In the genomic region with DNA sequence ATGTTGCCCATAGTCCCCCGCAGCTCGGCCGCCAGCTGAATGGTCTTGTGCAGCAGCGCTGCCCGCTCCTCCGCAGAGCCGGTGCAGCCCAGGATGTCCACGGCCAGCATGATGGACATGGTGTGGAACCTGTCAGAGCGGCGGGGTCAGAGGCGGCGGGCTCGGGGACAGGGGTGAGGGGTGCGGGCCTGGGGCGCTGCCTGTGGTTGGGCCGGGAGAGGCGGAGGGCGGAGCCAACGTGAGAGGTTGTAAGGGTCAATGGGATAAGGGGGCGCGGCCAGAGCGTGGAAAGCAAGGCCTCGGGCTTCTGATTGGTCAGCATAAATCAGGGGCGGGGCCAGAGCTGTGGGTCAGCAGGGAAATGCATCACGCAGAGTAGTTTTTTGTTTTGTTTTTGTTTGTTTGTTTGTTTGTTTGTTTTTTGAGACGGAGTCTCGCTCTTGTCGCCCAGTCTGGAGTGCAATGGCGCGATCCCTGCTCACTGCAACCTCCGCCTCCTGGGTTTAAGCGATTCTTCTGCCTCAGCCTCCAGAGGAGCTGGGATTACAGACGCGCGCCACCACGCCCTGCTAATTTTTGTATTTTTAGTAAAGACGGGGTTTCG, we compare ENCODE assay signal across 8 cellular contexts.
DNase-seq lines count a peak whose midpoint lies in the region; ATAC-seq and TF ChIP-seq lines count a peak whose summit lies in the region.

No MANE protein-coding gene starts in this region.

- H3K4me1 ChIP-seq in parathyroid adenoma = no peaks in the 10 kb centered on the region

- H3K27ac ChIP-seq in parathyroid adenoma = no peak overlapping the region

- H3K27me3 ChIP-seq in parathyroid adenoma (ENCODE audit: control insufficient read depth, insufficient read depth, low read length) = no peaks in the 10 kb centered on the region

- H3K9ac ChIP-seq in parathyroid adenoma = no peak overlapping the region

- no peaks in the 10 kb centered on the region for H3K79me2 ChIP-seq in parathyroid adenoma

- ATAC-seq in HG02571 (IDR thresholded peaks at IDR 0.05; ENCODE audit: unreplicated experiment) (no peak), HG03521 (IDR thresholded peaks at IDR 0.05; ENCODE audit: unreplicated experiment) (no peak)
- ATAC-seq in stimulated activated naive CD8-positive, alpha-beta T cell treated with anti-CD3 and anti-CD28 coated beads, Interleukin-15, Interleukin-2, amounts not matched to agents 100 U/mL and 50 U/mL, for 24 hours = no peak

- no peak for TF ChIP-seq CTCF in parathyroid adenoma (IDR thresholded peaks at IDR 0.05)

- no peak overlapping the region for H2AFZ ChIP-seq in parathyroid adenoma

- no peak for TF ChIP-seq POLR2A in erythroblast (IDR thresholded peaks at IDR 0.05; ENCODE audit: low read length)

- no peaks in the 10 kb centered on the region for H3K36me3 ChIP-seq in parathyroid adenoma (ENCODE audit: control insufficient read depth, insufficient read depth, low read length)

- H3K9me3 ChIP-seq in parathyroid adenoma (ENCODE audit: control insufficient read depth, low read length) = no peaks in the 10 kb centered on the region

- peak overlapping the region; percentile 45 for H3K4me2 ChIP-seq in parathyroid adenoma (ENCODE audit: low read length)

- DNase-seq in EH (ENCODE audit: low read depth) (peak; percentile 68), anterior cingulate cortex (lab: John Stamatoyannopoulos, UW) (peak in 53 of 58 donors; percentile 22 to 86 (median 62)), hippocampal formation (lab: John Stamatoyannopoulos, UW) (peak; percentile 52 to 67), erythroblast (lab: John Stamatoyannopoulos, UW) (no peak)
- no peak for DNase-seq in stimulated activated naive CD8-positive, alpha-beta T cell treated with anti-CD3 and anti-CD28 coated beads, Interleukin-15, Interleukin-2, amounts not matched to agents 100 U/mL and 50 U/mL, for 24 hours

- H3K4me3 ChIP-seq in parathyroid adenoma (ENCODE audit: low read depth, low read length) = peak overlapping the region; percentile 6

Comparison
In these comparisons a context has a peak if more than half of its experiments do, and no peak if none do; other contexts are left out.
1. DNase-seq: peak in EH (single experiment), anterior cingulate cortex (53 of 58) and hippocampal formation (2 of 2); none in stimulated activated naive CD8-positive, alpha-beta T cell treated with anti-CD3 and anti-CD28 coated beads, Interleukin-15, Interleukin-2, amounts not matched to agents 100 U/mL and 50 U/mL, for 24 hours (single experiment) and erythroblast (0 of 2).